1 cellular context compared by ENCODE assay signal in the genomic region with DNA sequence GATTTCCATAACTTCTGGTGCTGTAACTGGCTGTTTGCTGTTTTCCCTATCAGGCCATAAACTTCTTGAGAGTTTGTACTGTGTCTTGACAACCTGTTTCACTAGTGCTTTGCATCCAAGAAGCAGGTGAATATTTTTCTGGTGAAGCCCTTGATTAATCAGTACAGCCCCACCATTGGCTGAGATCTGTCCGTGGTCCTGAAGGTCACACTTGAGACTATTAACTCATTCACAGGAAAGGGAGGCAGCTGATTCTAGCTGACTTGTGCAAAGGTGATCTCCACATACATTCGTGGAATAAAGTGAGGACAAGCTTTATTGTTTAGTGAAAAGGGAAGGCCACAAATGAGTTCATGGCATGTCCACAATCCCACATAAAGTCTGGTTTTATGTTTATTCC.
TF ChIP-seq lines count a peak whose summit lies in the region.

No MANE protein-coding gene starts in this region.

TF ChIP-seq in HCT116, 20 proteins besides CTCF, POLR2A, EP300 and RAD21 (continued from another document):
- TF ChIP-seq CEBPB (IDR thresholded peaks at IDR 0.05; ENCODE audit: low read depth) (no peak), JUND (IDR thresholded peaks at IDR 0.05) (no peak), EZH2phosphoT487 (IDR thresholded peaks at IDR 0.05; ENCODE audit: borderline replicate concordance) (no peak), CBX3 (IDR thresholded peaks at IDR 0.05; ENCODE audit: low read depth) (no peak), YY1 (IDR thresholded peaks at IDR 0.05; ENCODE audit: extremely low read depth, insufficient replicate concordance, low read depth, low read length) (no peak), FOSL1 (IDR thresholded peaks at IDR 0.05; ENCODE audit: low read depth) (no peak)
- TF ChIP-seq, protein P1, sequence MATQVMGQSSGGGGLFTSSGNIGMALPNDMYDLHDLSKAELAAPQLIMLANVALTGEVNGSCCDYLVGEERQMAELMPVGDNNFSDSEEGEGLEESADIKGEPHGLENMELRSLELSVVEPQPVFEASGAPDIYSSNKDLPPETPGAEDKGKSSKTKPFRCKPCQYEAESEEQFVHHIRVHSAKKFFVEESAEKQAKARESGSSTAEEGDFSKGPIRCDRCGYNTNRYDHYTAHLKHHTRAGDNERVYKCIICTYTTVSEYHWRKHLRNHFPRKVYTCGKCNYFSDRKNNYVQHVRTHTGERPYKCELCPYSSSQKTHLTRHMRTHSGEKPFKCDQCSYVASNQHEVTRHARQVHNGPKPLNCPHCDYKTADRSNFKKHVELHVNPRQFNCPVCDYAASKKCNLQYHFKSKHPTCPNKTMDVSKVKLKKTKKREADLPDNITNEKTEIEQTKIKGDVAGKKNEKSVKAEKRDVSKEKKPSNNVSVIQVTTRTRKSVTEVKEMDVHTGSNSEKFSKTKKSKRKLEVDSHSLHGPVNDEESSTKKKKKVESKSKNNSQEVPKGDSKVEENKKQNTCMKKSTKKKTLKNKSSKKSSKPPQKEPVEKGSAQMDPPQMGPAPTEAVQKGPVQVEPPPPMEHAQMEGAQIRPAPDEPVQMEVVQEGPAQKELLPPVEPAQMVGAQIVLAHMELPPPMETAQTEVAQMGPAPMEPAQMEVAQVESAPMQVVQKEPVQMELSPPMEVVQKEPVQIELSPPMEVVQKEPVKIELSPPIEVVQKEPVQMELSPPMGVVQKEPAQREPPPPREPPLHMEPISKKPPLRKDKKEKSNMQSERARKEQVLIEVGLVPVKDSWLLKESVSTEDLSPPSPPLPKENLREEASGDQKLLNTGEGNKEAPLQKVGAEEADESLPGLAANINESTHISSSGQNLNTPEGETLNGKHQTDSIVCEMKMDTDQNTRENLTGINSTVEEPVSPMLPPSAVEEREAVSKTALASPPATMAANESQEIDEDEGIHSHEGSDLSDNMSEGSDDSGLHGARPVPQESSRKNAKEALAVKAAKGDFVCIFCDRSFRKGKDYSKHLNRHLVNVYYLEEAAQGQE (IDR thresholded peaks at IDR 0.05; ENCODE audit: low read depth): peak; percentile 22
